ENCODE assay signal across 1 cellular context in genomic region chr17:44113868-44114840, GRCh38.
TF ChIP-seq lines count a peak whose summit lies in the region.

No MANE protein-coding gene starts in this region.

TF ChIP-seq in H1, 55 proteins besides CTCF, POLR2A, EP300 and RAD21:
- no peak for TF ChIP-seq BRCA1 (IDR thresholded peaks at IDR 0.05; ENCODE audit: low read depth, low read length)
- no peak for TF ChIP-seq SIN3A (conservative IDR thresholded peaks at IDR 0.05 in 1 of 2, IDR thresholded peaks at IDR 0.05 in 1 of 2; ENCODE audit: low read depth in 1 of 2, low read length in 2 of 2)
- no peak for TF ChIP-seq ZNF274 (IDR thresholded peaks at IDR 0.05; ENCODE audit: borderline replicate concordance, extremely low read depth, low read length)
- TF ChIP-seq SAP30 (IDR thresholded peaks at IDR 0.05; ENCODE audit: insufficient read depth, insufficient replicate concordance, low read length): no peak
- TF ChIP-seq TAF7 (optimal IDR thresholded peaks at IDR 0.05; ENCODE audit: borderline replicate concordance, low read depth, low read length): no peak
- no peak for TF ChIP-seq TEAD4 (IDR thresholded peaks at IDR 0.05; ENCODE audit: low read depth, low read length)
- no peak for TF ChIP-seq TBP (IDR thresholded peaks at IDR 0.05; ENCODE audit: low read depth, low read length)
- no peak for TF ChIP-seq YY1 (IDR thresholded peaks at IDR 0.05; ENCODE audit: low read depth, low read length)
TF ChIP-seq in H1: peak in this region for 0.
